In the genomic region with DNA sequence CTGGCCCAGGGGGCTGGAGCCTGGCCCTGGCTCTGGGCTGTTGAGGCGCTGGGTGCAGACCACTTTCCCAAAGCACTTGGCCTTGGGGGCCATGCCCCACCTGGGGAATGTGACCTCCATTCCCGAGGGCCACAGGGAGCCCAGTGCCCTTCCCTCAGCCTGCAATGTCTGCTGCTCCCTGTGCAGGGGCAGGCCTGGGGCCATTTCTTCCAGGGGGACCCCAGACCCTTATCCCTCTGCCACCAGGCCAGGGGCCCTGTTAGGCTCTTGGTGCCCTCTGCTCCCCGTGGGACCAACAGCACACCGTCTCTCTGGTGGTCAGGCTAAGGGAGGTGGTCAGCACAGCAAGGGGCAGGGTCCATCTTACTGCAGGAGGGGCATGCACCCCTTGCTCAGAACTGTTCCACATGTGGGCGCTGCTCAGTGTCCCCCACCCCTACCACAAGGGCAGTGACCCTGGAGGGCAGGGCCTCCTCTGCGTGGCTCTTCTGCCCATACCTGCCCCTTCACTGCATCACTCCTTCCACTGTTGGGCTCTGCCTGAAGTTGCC, we compare ENCODE assay signal across 2 cellular contexts.
TF ChIP-seq lines count a peak whose summit lies in the region.

No MANE protein-coding gene starts in this region.

TF ChIP-seq in A549, 52 proteins besides CTCF, POLR2A, EP300 and RAD21:
- TF ChIP-seq, protein P1, sequence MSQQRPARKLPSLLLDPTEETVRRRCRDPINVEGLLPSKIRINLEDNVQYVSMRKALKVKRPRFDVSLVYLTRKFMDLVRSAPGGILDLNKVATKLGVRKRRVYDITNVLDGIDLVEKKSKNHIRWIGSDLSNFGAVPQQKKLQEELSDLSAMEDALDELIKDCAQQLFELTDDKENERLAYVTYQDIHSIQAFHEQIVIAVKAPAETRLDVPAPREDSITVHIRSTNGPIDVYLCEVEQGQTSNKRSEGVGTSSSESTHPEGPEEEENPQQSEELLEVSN (IDR thresholded peaks at IDR 0.05; ENCODE audit: borderline replicate concordance, low read depth): no peak
- TF ChIP-seq HOXB13 (CRISPR knock-in tag; IDR thresholded peaks at IDR 0.05; ENCODE audit: low read depth) (no peak), HDAC2 (IDR thresholded peaks at IDR 0.05) (no peak), HOXA7 (CRISPR knock-in tag; IDR thresholded peaks at IDR 0.05) (no peak), ELK1 (IDR thresholded peaks at IDR 0.05; ENCODE audit: low read depth, low read length) (no peak), KDM5A (IDR thresholded peaks at IDR 0.05) (no peak), USF2 (IDR thresholded peaks at IDR 0.05) (no peak), NFE2L2 (conservative IDR thresholded peaks at IDR 0.05; ENCODE audit: low read length) (no peak), FOXS1 (CRISPR knock-in tag; IDR thresholded peaks at IDR 0.05) (no peak), GATA3 (IDR thresholded peaks at IDR 0.05; ENCODE audit: borderline replicate concordance) (no peak), CHD2 (IDR thresholded peaks at IDR 0.05; ENCODE audit: low read length, partially characterized antibody) (no peak), RCOR1 (IDR thresholded peaks at IDR 0.05; ENCODE audit: low read depth, low read length) (no peak)
- TF ChIP-seq, protein P2, sequence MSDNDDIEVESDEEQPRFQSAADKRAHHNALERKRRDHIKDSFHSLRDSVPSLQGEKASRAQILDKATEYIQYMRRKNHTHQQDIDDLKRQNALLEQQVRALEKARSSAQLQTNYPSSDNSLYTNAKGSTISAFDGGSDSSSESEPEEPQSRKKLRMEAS (IDR thresholded peaks at IDR 0.05): no peak

TF ChIP-seq in HCT116, 20 proteins besides CTCF, POLR2A, EP300 and RAD21:
- no peak for TF ChIP-seq CEBPB (IDR thresholded peaks at IDR 0.05; ENCODE audit: low read depth)
- TF ChIP-seq SRF (IDR thresholded peaks at IDR 0.05; ENCODE audit: low read depth): no peak
- TF ChIP-seq SIN3A (IDR thresholded peaks at IDR 0.05; ENCODE audit: low read depth): no peak
- TF ChIP-seq TCF7L2 (IDR thresholded peaks at IDR 0.05; ENCODE audit: borderline replicate concordance, extremely low read depth, insufficient read depth, insufficient read length): no peak
- no peak for TF ChIP-seq ZFX (IDR thresholded peaks at IDR 0.05)
- TF ChIP-seq SP1 (IDR thresholded peaks at IDR 0.05; ENCODE audit: low read depth): no peak
- no peak for TF ChIP-seq EGR1 (IDR thresholded peaks at IDR 0.05; ENCODE audit: low read depth)
- no peak for TF ChIP-seq ZNF274 (IDR thresholded peaks at IDR 0.05; ENCODE audit: low read depth, low read length)
- no peak for TF ChIP-seq ELF1 (IDR thresholded peaks at IDR 0.05; ENCODE audit: borderline replicate concordance, low read depth)
- TF ChIP-seq, protein P2 (IDR thresholded peaks at IDR 0.05): no peak
- TF ChIP-seq, protein P3, sequence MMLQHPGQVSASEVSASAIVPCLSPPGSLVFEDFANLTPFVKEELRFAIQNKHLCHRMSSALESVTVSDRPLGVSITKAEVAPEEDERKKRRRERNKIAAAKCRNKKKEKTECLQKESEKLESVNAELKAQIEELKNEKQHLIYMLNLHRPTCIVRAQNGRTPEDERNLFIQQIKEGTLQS (IDR thresholded peaks at IDR 0.05): no peak
- TF ChIP-seq CBX3 (IDR thresholded peaks at IDR 0.05; ENCODE audit: low read depth): no peak
- TF ChIP-seq, protein P4, sequence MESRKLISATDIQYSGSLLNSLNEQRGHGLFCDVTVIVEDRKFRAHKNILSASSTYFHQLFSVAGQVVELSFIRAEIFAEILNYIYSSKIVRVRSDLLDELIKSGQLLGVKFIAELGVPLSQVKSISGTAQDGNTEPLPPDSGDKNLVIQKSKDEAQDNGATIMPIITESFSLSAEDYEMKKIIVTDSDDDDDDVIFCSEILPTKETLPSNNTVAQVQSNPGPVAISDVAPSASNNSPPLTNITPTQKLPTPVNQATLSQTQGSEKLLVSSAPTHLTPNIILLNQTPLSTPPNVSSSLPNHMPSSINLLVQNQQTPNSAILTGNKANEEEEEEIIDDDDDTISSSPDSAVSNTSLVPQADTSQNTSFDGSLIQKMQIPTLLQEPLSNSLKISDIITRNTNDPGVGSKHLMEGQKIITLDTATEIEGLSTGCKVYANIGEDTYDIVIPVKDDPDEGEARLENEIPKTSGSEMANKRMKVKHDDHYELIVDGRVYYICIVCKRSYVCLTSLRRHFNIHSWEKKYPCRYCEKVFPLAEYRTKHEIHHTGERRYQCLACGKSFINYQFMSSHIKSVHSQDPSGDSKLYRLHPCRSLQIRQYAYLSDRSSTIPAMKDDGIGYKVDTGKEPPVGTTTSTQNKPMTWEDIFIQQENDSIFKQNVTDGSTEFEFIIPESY (IDR thresholded peaks at IDR 0.05; ENCODE audit: extremely low read depth, insufficient replicate concordance, low read length): no peak
